In genomic region chr2:176621350-176621749, GRCh38 we compare ENCODE assay signal across 1 cellular context.
TF ChIP-seq lines count a peak whose summit lies in the region.

No MANE protein-coding gene starts in this region.

TF ChIP-seq in HepG2, 621 proteins besides CTCF, POLR2A, EP300 and RAD21 (continued from another document):
- TF ChIP-seq ZNF142 (CRISPR knock-in tag; IDR thresholded peaks at IDR 0.05) (no peak), PCBP2 (optimal IDR thresholded peaks at IDR 0.05; ENCODE audit: low read depth, low read length, poor library complexity, severe bottlenecking) (no peak), NR3C1 (CRISPR knock-in tag; IDR thresholded peaks at IDR 0.05) (no peak), ZNF615 (CRISPR knock-in tag; IDR thresholded peaks at IDR 0.05; ENCODE audit: borderline replicate concordance) (no peak), ZSCAN31 (CRISPR knock-in tag; IDR thresholded peaks at IDR 0.05; ENCODE audit: low read depth) (no peak), IKZF5 (CRISPR knock-in tag; IDR thresholded peaks at IDR 0.05) (no peak), RXRB (CRISPR knock-in tag; IDR thresholded peaks at IDR 0.05; ENCODE audit: borderline replicate concordance) (no peak), ZBTB25 (CRISPR knock-in tag; IDR thresholded peaks at IDR 0.05) (no peak), KLF12 (CRISPR knock-in tag; IDR thresholded peaks at IDR 0.05; ENCODE audit: borderline replicate concordance) (no peak), RBM39 (IDR thresholded peaks at IDR 0.05; ENCODE audit: low read depth, low read length, poor library complexity, severe bottlenecking) (no peak), AHDC1 (CRISPR knock-in tag; IDR thresholded peaks at IDR 0.05; ENCODE audit: borderline replicate concordance) (no peak), CEBPZ (IDR thresholded peaks at IDR 0.05; ENCODE audit: low read length) (no peak), HMG20A (CRISPR knock-in tag; IDR thresholded peaks at IDR 0.05; ENCODE audit: borderline replicate concordance) (no peak), ZNF234 (CRISPR knock-in tag; conservative IDR thresholded peaks at IDR 0.05) (no peak), SMARCC2 (IDR thresholded peaks at IDR 0.05) (no peak)
